13 cellular contexts compared by ENCODE assay signal in the genomic region with DNA sequence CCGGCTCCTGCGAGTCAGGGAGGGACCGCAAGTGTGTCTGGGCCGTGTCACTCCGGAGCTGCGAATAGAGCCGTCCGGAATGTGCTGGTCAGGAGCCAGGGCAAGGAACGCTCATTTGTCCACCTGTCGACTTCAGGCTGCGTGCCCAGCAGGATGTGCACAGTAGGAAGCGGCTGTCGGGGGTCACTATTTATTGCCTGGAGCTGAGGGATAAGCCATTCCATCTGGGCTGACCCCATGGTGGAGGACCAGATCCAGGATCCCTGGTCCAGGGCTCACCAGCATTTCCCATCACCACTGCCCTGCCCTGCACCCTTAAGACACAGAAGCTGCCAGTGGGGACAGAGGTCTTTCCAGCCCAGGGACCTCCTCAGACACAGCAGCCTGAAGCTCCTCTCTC. TPM values are rescaled to one million over a fixed set of nuclear protein-coding genes. Genes with fewer than 3 reads are reported as not detected.
DNase-seq lines count a peak whose midpoint lies in the region; ATAC-seq, FAIRE-seq and TF ChIP-seq lines count a peak whose summit lies in the region.
"Had no signal": no experiment of that assay in that cellular context is flagged by ENCODE, and none has a peak within 500 bp of the region (broad histone marks: within the 10 kb centered on the region; RNA-seq: fewer than 3 reads in every experiment).

No MANE protein-coding gene starts in this region.

- no peak for TF ChIP-seq CTCF in VCaP (conservative IDR thresholded peaks at IDR 0.05)

- ATAC-seq in Right ventricle myocardium superior (ENCODE audit: poor library complexity) (no peak), left cardiac atrium (no peak), left colon (peak; percentile 28), GM21737 (IDR thresholded peaks at IDR 0.05; ENCODE audit: unreplicated experiment) (no peak), GM21423 (IDR thresholded peaks at IDR 0.05; ENCODE audit: unreplicated experiment) (no peak)
- ATAC-seq: activated naive CD4-positive, alpha-beta T cell treated with anti-CD3 and anti-CD28 coated beads, Interleukin-2, amount 50 U/mL, for 72 hours had no signal

- peak; percentile 48 for FAIRE-seq in urothelium cell line (lab: Jason Lieb, UNC)
- FAIRE-seq: TTC549 had no signal

- DNase-seq in Right ventricle myocardium superior: peak; percentile 46
- DNase-seq in left cardiac atrium: no peak
- peak; percentile 32 to 77 for DNase-seq in left colon
- no peak for DNase-seq in urothelium cell line (ENCODE audit: low spot score)
- no peak for DNase-seq in UCSD-AML1 (lab: John Stamatoyannopoulos, UW; ENCODE audit: unreplicated experiment)
- DNase-seq: NCI-H524 treated with DMSO at 0.1 percent for 48 hours, tibial artery had no signal

- peak overlapping the region; percentile 8; the same call in 1 of the 2 replicates for H3K27ac ChIP-seq in VCaP
- H3K27ac ChIP-seq: parathyroid adenoma, tibial artery had no signal

- intact Hi-C loops in Right ventricle myocardium superior (cut with DNase I) (no loop called here), left cardiac atrium (cut with DNase I) (no loop called here), left colon (cut with DNase I, micrococcal nuclease) (no loop called here)

RNA-seq across cellular contexts. Expression of a gene that starts 14.7 kb away (rescaled TPM):
- total RNA-seq in Right ventricle myocardium superior (not detected), left cardiac atrium (not detected), left colon (1 to 10 TPM in 1 of 2 donors, not detected in 1; 2.3 TPM)
- total RNA-seq: activated naive CD4-positive, alpha-beta T cell treated with anti-CD3 and anti-CD28 coated beads, Interleukin-2, amount 50 U/mL, for 72 hours had no signal

Comparison
In these comparisons a context has a peak if more than half of its experiments do, and no peak if none do; other contexts are left out.
1. DNase-seq: peak in Right ventricle myocardium superior (single experiment) and left colon (2 of 2); none in left cardiac atrium (single experiment), urothelium cell line (single experiment) and UCSD-AML1 (single experiment).